In genomic region chr12:123384994-123385376, GRCh38 we compare ENCODE assay signal across 8 cellular contexts. TPM values are rescaled to one million over a fixed set of nuclear protein-coding genes. Genes with fewer than 3 reads are reported as not detected.
DNase-seq lines count a peak whose midpoint lies in the region; ATAC-seq and TF ChIP-seq lines count a peak whose summit lies in the region.

No MANE protein-coding gene starts in this region.

- peak overlapping the region; percentile 71 to 92 (median 82) for H3K4me3 ChIP-seq in BLaER1 treated with 17β-estradiol and CSF1 and Interleukin-3, amounts not matched to agents 10 nM and 100 nM
- H3K4me3 ChIP-seq in KMS-11 (IDR thresholded peaks at IDR 0.05; ENCODE audit: insufficient read depth, low read depth, low read length) (no peak overlapping the region), colonic mucosa (peak overlapping the region; percentile 85)

- no peaks in the 10 kb centered on the region for H3K36me3 Mint-ChIP-seq in naive thymus-derived CD8-positive, alpha-beta T cell

- POLR2A ChIA-PET in naive thymus-derived CD8-positive, alpha-beta T cell (lab: Charles Lee): interaction anchor here (1.2 to 6.2 kb wide), 2 partner anchors 19 to 23 kb away, joined by 10 to 72 read pairs; partner anchors contain the start of gene SBNO1

- H3K4me2 ChIP-seq in BLaER1 treated with 17β-estradiol and CSF1 and Interleukin-3, amounts not matched to agents 10 nM and 100 nM: peak overlapping the region; percentile 91 to 100 (median 97)
- peak overlapping the region; percentile 66 for H3K4me2 ChIP-seq in KMS-11

- H3K27ac ChIP-seq in BLaER1 treated with 17β-estradiol and CSF1 and Interleukin-3, amounts not matched to agents 10 nM and 100 nM: peak overlapping the region in 8 of 11 experiments; percentile 58 to 81 (median 72); a peak in 14 of 22 replicates
- H3K27ac ChIP-seq in KMS-11 (no peak overlapping the region), colonic mucosa (no peak overlapping the region)

- TF ChIP-seq CTCF in KMS-11 (conservative IDR thresholded peaks at IDR 0.05; ENCODE audit: low read depth, low read length): no peak
- no peak for TF ChIP-seq CTCF in colonic mucosa (IDR thresholded peaks at IDR 0.05)

- H3K9ac ChIP-seq in BLaER1 treated with 17β-estradiol and CSF1 and Interleukin-3, amounts not matched to agents 10 nM and 100 nM: peak overlapping the region; percentile 65 to 87 (median 81)
- H3K9ac ChIP-seq in KMS-11: no peak overlapping the region
- peak overlapping the region; percentile 70 to 86 for H3K9ac ChIP-seq in colonic mucosa (ENCODE audit: low read depth in 2 of 2, low read length in 2 of 2)

- H3K27ac Mint-ChIP-seq in naive thymus-derived CD8-positive, alpha-beta T cell: peak overlapping the region in 1 of 10 donors; percentile 85

- H4K20me1 ChIP-seq in BLaER1 treated with 17β-estradiol and CSF1 and Interleukin-3, amounts not matched to agents 10 nM and 100 nM: peaks cover 2 to 6% (median 5%) of the 10 kb centered on the region in 11 experiments; a peak in 19 of 22 replicates
- H4K20me1 ChIP-seq in KMS-11 (ENCODE audit: insufficient read depth): no peaks in the 10 kb centered on the region

- H3K9me3 Mint-ChIP-seq in naive thymus-derived CD8-positive, alpha-beta T cell: no peaks in the 10 kb centered on the region

- DNase-seq in colonic mucosa (no peak), cerebellum (ENCODE audit: low spot score) (no peak)
- no peak for DNase-seq in naive thymus-derived CD8-positive, alpha-beta T cell
- DNase-seq in activated CD4-positive, alpha-beta T cell treated with anti-CD3 and anti-CD28 coated beads, Interleukin-2, amount 50 U/mL, for 1 hour: no peak

- no peaks in the 10 kb centered on the region for H3K27me3 Mint-ChIP-seq in naive thymus-derived CD8-positive, alpha-beta T cell

- H3K9me3 ChIP-seq in BLaER1 treated with 17β-estradiol and CSF1 and Interleukin-3, amounts not matched to agents 10 nM and 100 nM (replicated peaks in 1 of 11): no peaks in the 10 kb centered on the region
- no peaks in the 10 kb centered on the region for H3K9me3 ChIP-seq in colonic mucosa

- H3K79me2 ChIP-seq in KMS-11 (ENCODE audit: insufficient read depth, low read depth): 0 out of 2 replicates have a peak, but pooled peaks cover 5% of the 10 kb centered on the region

- H3K27me3 ChIP-seq in BLaER1 treated with 17β-estradiol and CSF1 and Interleukin-3, amounts not matched to agents 10 nM and 100 nM: no peaks in the 10 kb centered on the region
- H3K27me3 ChIP-seq in KMS-11 (ENCODE audit: insufficient read depth, low read depth) (no peaks in the 10 kb centered on the region), colonic mucosa (no peaks in the 10 kb centered on the region)

- peaks cover 0 to under 1% (median 0%) of the 10 kb centered on the region in 11 experiments; a peak in 1 of 22 replicates for H3K36me3 ChIP-seq in BLaER1 treated with 17β-estradiol and CSF1 and Interleukin-3, amounts not matched to agents 10 nM and 100 nM
- H3K36me3 ChIP-seq in KMS-11 (ENCODE audit: insufficient read depth): no peaks in the 10 kb centered on the region
- H3K36me3 ChIP-seq in colonic mucosa: no peaks in the 10 kb centered on the region

- no peak overlapping the region for H2AFZ ChIP-seq in KMS-11 (ENCODE audit: low read depth)

- intact Hi-C loops in colonic mucosa (cut with DNase I): no loop called here

- peaks cover 4 to 28% (median 26%) of the 10 kb centered on the region in 4 donors for H3K4me1 Mint-ChIP-seq in naive thymus-derived CD8-positive, alpha-beta T cell

- H3K4me1 ChIP-seq in BLaER1 treated with 17β-estradiol and CSF1 and Interleukin-3, amounts not matched to agents 10 nM and 100 nM: peaks cover 33 to 51% (median 45%) of the 10 kb centered on the region in 10 experiments
- H3K4me1 ChIP-seq in KMS-11 (ENCODE audit: low read depth, poor library complexity, severe bottlenecking): peaks cover 21% of the 10 kb centered on the region
- H3K4me1 ChIP-seq in colonic mucosa: no peaks in the 10 kb centered on the region

- H3K4me3 Mint-ChIP-seq in naive thymus-derived CD8-positive, alpha-beta T cell: peak overlapping the region; percentile 87 to 98 (median 92)

- no peak for ATAC-seq in naive thymus-derived CD8-positive, alpha-beta T cell
- ATAC-seq in HG03025 (IDR thresholded peaks at IDR 0.05; ENCODE audit: low FRiP score, unreplicated experiment): no peak
- no peak for ATAC-seq in GM19351 (IDR thresholded peaks at IDR 0.05; ENCODE audit: unreplicated experiment)

RNA-seq across cellular contexts. Expression of gene KMT5A, which starts 1.1 kb away (rescaled TPM):
- total RNA-seq in colonic mucosa (10 to 100 TPM; 38.2 to 59.3 TPM), cerebellum (22.4 TPM)
- 10 to 100 TPM; 23.7 to 26.5 TPM for total RNA-seq in naive thymus-derived CD8-positive, alpha-beta T cell
- 1 to 10 TPM; 1.0 to 3.3 (median 1.7) TPM for polyA plus RNA-seq in naive thymus-derived CD8-positive, alpha-beta T cell

RNA-seq across cellular contexts. Expression of gene SBNO1, which starts 20.3 kb away (rescaled TPM):
- total RNA-seq in colonic mucosa: 10 to 100 TPM; 36.5 to 37.3 TPM
- total RNA-seq in naive thymus-derived CD8-positive, alpha-beta T cell: 10 to 100 TPM; 48.0 to 52.1 TPM
- polyA plus RNA-seq in naive thymus-derived CD8-positive, alpha-beta T cell: 10 to 100 TPM; 29.8 to 36.1 (median 36.0) TPM
- total RNA-seq in cerebellum: 30.8 TPM

RNA-seq across cellular contexts. Expression of gene RILPL2, which starts 51.5 kb away (rescaled TPM):
- 1 to 10 TPM in 1 of 2 donors, under 1 TPM in 1; 0.96 to 2.1 TPM for total RNA-seq in colonic mucosa
- 1 to 10 TPM; 3.3 TPM for total RNA-seq in naive thymus-derived CD8-positive, alpha-beta T cell
- polyA plus RNA-seq in naive thymus-derived CD8-positive, alpha-beta T cell: 1 to 10 TPM; 3.2 to 4.4 (median 3.9) TPM
- 0.73 TPM for total RNA-seq in cerebellum

Comparison
In these comparisons a context has a peak if more than half of its experiments do, and no peak if none do; other contexts are left out.
1. H3K27ac ChIP-seq: peak in BLaER1 treated with 17β-estradiol and CSF1 and Interleukin-3, amounts not matched to agents 10 nM and 100 nM (8 of 11); none in KMS-11 (single experiment) and colonic mucosa (single experiment).